Comparison of ENCODE assay signal across 8 cellular contexts in genomic region chr9:124894741-124895170, GRCh38. TPM values are rescaled to one million over a fixed set of nuclear protein-coding genes. Genes with fewer than 3 reads are reported as not detected.
A peak's percentile ranks its signal among the peaks of the same experiment; 100 is the strongest.
DNase-seq lines count a peak whose midpoint lies in the region; ATAC-seq lines count a peak whose summit lies in the region.

No MANE protein-coding gene starts in this region.

- intact Hi-C loops in left ventricle myocardium superior (cut with micrococcal nuclease): no loop called here

- 0 out of 2 replicates have a peak, but pooled peaks cover 3% of the 10 kb centered on the region for H3K79me2 ChIP-seq in Karpas-422 (ENCODE audit: low read length)

- H3K4me2 ChIP-seq in Karpas-422 (ENCODE audit: low read depth, low read length, poor library complexity, severe bottlenecking): no peak overlapping the region

- no peaks in the 10 kb centered on the region for H3K27me3 ChIP-seq in Karpas-422 (ENCODE audit: low read length)

- H3K9me3 Mint-ChIP-seq in stimulated activated effector memory CD8-positive, alpha-beta T cell treated with anti-CD3 and anti-CD28 coated beads, Interleukin-12 subunit alpha, Interleukin-12 subunit beta, amount 100 ng/mL, for 72 hours: no peaks in the 10 kb centered on the region

- peak; percentile 39 for ATAC-seq in left ventricle myocardium superior
- peak; percentile 66 for ATAC-seq in stimulated activated effector memory CD8-positive, alpha-beta T cell treated with anti-CD3 and anti-CD28 coated beads, Interleukin-12 subunit alpha, Interleukin-12 subunit beta, amount 100 ng/mL, for 72 hours
- no peak for ATAC-seq in HG03354 (IDR thresholded peaks at IDR 0.05; ENCODE audit: poor library complexity, severe bottlenecking, unreplicated experiment)
- ATAC-seq in GM19463 (IDR thresholded peaks at IDR 0.05; ENCODE audit: unreplicated experiment): no peak

- H3K9me3 ChIP-seq in Karpas-422 (ENCODE audit: low read length): no peaks in the 10 kb centered on the region

- no peak overlapping the region for H3K4me3 Mint-ChIP-seq in stimulated activated effector memory CD8-positive, alpha-beta T cell treated with anti-CD3 and anti-CD28 coated beads, Interleukin-12 subunit alpha, Interleukin-12 subunit beta, amount 100 ng/mL, for 72 hours

- H3K9ac ChIP-seq in Karpas-422 (ENCODE audit: low read length): peak overlapping the region; percentile 32; the same call in 1 of the 2 replicates

- H3K27ac Mint-ChIP-seq in stimulated activated effector memory CD8-positive, alpha-beta T cell treated with anti-CD3 and anti-CD28 coated beads, Interleukin-12 subunit alpha, Interleukin-12 subunit beta, amount 100 ng/mL, for 72 hours: peak overlapping the region; percentile 69

- peaks cover 6% of the 10 kb centered on the region; the same call in 1 of the 2 replicates for H3K36me3 ChIP-seq in Karpas-422 (ENCODE audit: insufficient read depth, low read length)

- no peaks in the 10 kb centered on the region for H3K9me2 ChIP-seq in Karpas-422 (replicated peaks; ENCODE audit: insufficient read depth, low read length)

- H3K4me1 Mint-ChIP-seq in stimulated activated effector memory CD8-positive, alpha-beta T cell treated with anti-CD3 and anti-CD28 coated beads, Interleukin-12 subunit alpha, Interleukin-12 subunit beta, amount 100 ng/mL, for 72 hours: peaks cover 10% of the 10 kb centered on the region

- no peaks in the 10 kb centered on the region for H3K4me1 ChIP-seq in Karpas-422 (ENCODE audit: low read length)

- peaks cover 82% of the 10 kb centered on the region for H3K36me3 Mint-ChIP-seq in stimulated activated effector memory CD8-positive, alpha-beta T cell treated with anti-CD3 and anti-CD28 coated beads, Interleukin-12 subunit alpha, Interleukin-12 subunit beta, amount 100 ng/mL, for 72 hours

- H4K20me1 ChIP-seq in Karpas-422 (ENCODE audit: insufficient read depth, low read depth, low read length): no peaks in the 10 kb centered on the region

- peak; percentile 60 for DNase-seq in NCI-H82 (lab: John Stamatoyannopoulos, UW)
- DNase-seq in NCI-H82 treated with DMSO at 0.1 percent for 48 hours (lab: John Stamatoyannopoulos, UW; ENCODE audit: unreplicated experiment): no peak
- peak; percentile 86 for DNase-seq in Karpas-422
- DNase-seq in activated T-cell treated with anti-CD3 and anti-CD28 coated beads, Interleukin-2, amount 50 U/mL, for 1 hour: peak; percentile 45
- DNase-seq in left ventricle myocardium superior: no peak
- no peak for DNase-seq in stimulated activated effector memory CD8-positive, alpha-beta T cell treated with anti-CD3 and anti-CD28 coated beads, Interleukin-12 subunit alpha, Interleukin-12 subunit beta, amount 100 ng/mL, for 72 hours (ENCODE audit: low spot score in 2 of 2)

- no peak overlapping the region for H3K4me3 ChIP-seq in Karpas-422 (ENCODE audit: low read length)

- H3K27ac ChIP-seq in Karpas-422 (ENCODE audit: low read length): no peak overlapping the region

- H2AFZ ChIP-seq in Karpas-422 (ENCODE audit: low read length): no peak overlapping the region

RNA-seq across cellular contexts. Expression of gene ARPC5L, which starts 32.8 kb away (rescaled TPM):
- 56.8 and 124 TPM in 2 replicates for total RNA-seq in Karpas-422 (2014; rRNA removed; shearing (Covaris generic); ENCODE audit: low replicate concordance)
- total RNA-seq in left ventricle myocardium superior: 41.1 TPM

RNA-seq across cellular contexts. Expression of gene RPL35, which starts 33.0 kb away (rescaled TPM):
- total RNA-seq in Karpas-422 (2014; rRNA removed; shearing (Covaris generic); ENCODE audit: low replicate concordance): 3,451 and 4,363 TPM in 2 replicates
- 676 TPM for total RNA-seq in left ventricle myocardium superior

RNA-seq across cellular contexts. Expression of gene WDR38, which starts 41.5 kb away (rescaled TPM):
- not detected in 2 replicates for total RNA-seq in Karpas-422 (2014; rRNA removed; shearing (Covaris generic); ENCODE audit: low replicate concordance)
- not detected for total RNA-seq in left ventricle myocardium superior

RNA-seq across cellular contexts. Expression of gene GOLGA1, which starts 46.1 kb away (rescaled TPM):
- total RNA-seq in Karpas-422 (2014; rRNA removed; shearing (Covaris generic); ENCODE audit: low replicate concordance): 14.2 and 23.3 TPM in 2 replicates
- 19.9 TPM for total RNA-seq in left ventricle myocardium superior

Comparison
In these comparisons a context has a peak if more than half of its experiments do, and no peak if none do; other contexts are left out.
1. DNase-seq: peak in NCI-H82 (single experiment), Karpas-422 (single experiment) and activated T-cell treated with anti-CD3 and anti-CD28 coated beads, Interleukin-2, amount 50 U/mL, for 1 hour (single experiment); none in NCI-H82 treated with DMSO at 0.1 percent for 48 hours (single experiment), left ventricle myocardium superior (single experiment) and stimulated activated effector memory CD8-positive, alpha-beta T cell treated with anti-CD3 and anti-CD28 coated beads, Interleukin-12 subunit alpha, Interleukin-12 subunit beta, amount 100 ng/mL, for 72 hours (0 of 2).
2. ATAC-seq: peak in left ventricle myocardium superior (single experiment) and stimulated activated effector memory CD8-positive, alpha-beta T cell treated with anti-CD3 and anti-CD28 coated beads, Interleukin-12 subunit alpha, Interleukin-12 subunit beta, amount 100 ng/mL, for 72 hours (single experiment); none in HG03354 (single experiment) and GM19463 (single experiment).